1 cellular context compared by ENCODE assay signal in genomic region chr15:31448635-31448979, GRCh38.
TF ChIP-seq lines count a peak whose summit lies in the region.

No MANE protein-coding gene starts in this region.

TF ChIP-seq in K562, 482 proteins besides CTCF, POLR2A, EP300 and RAD21 (continued from another document):
- TF ChIP-seq MBD1 (CRISPR knock-in tag; IDR thresholded peaks at IDR 0.05): no peak
- no peak for TF ChIP-seq ZNF431 (CRISPR knock-in tag; IDR thresholded peaks at IDR 0.05)
- TF ChIP-seq TEAD2 (tag; IDR thresholded peaks at IDR 0.05): no peak
- TF ChIP-seq NFE2L1 (tag; IDR thresholded peaks at IDR 0.05; ENCODE audit: borderline replicate concordance, low read depth): no peak
- TF ChIP-seq CTCFL (IDR thresholded peaks at IDR 0.05; ENCODE audit: borderline replicate concordance, insufficient read depth, low read depth, low read length, poor library complexity, severe bottlenecking): no peak
- no peak for TF ChIP-seq SNIP1 (IDR thresholded peaks at IDR 0.05; ENCODE audit: low read depth)
- no peak for TF ChIP-seq ZNF263 (CRISPR knock-in tag; IDR thresholded peaks at IDR 0.05; ENCODE audit: borderline replicate concordance)
- no peak for TF ChIP-seq EZH2 (IDR thresholded peaks at IDR 0.05; ENCODE audit: borderline replicate concordance, low read depth, low read length)
